In genomic region chr13:23980160-23980551, GRCh38 we compare ENCODE assay signal across 8 cellular contexts.
A peak's percentile ranks its signal among the peaks of the same experiment; 100 is the strongest.
DNase-seq lines count a peak whose midpoint lies in the region; TF ChIP-seq lines count a peak whose summit lies in the region.

No MANE protein-coding gene starts in this region.

- H3K36me3 Mint-ChIP-seq in CD4-positive, alpha-beta memory T cell = peaks cover 0 to 4% of the 10 kb centered on the region in 2 donors
- no peaks in the 10 kb centered on the region for H3K36me3 Mint-ChIP-seq in activated naive CD4-positive, alpha-beta T cell treated with anti-CD3 and anti-CD28 coated beads for 36 hours (ENCODE audit: low read depth)

- no peak overlapping the region for H4K8ac ChIP-seq in neuronal stem cell (ENCODE audit: low read depth, low read length)

- H3K27ac ChIP-seq in CD4-positive, alpha-beta memory T cell (ENCODE audit: low read depth, low read length) = peak overlapping the region; percentile 4
- H3K27ac ChIP-seq in HL-60 (replicated peaks) (no peak overlapping the region), SJCRH30 (peak overlapping the region; percentile 90), neuronal stem cell (replicated peaks; ENCODE audit: low read length) (peak overlapping the region; percentile 41), subcutaneous abdominal adipose tissue (ENCODE audit: low read depth, low read length) (peak overlapping the region; percentile 57)

- H3K4me1 Mint-ChIP-seq in CD4-positive, alpha-beta memory T cell = peaks cover 6 to 16% (median 8%) of the 10 kb centered on the region in 4 donors
- H3K4me1 Mint-ChIP-seq in activated naive CD4-positive, alpha-beta T cell treated with anti-CD3 and anti-CD28 coated beads for 36 hours (ENCODE audit: low read depth) = peaks cover 10% of the 10 kb centered on the region

- peaks cover 25% of the 10 kb centered on the region for H3K27me3 ChIP-seq in CD4-positive, alpha-beta memory T cell (ENCODE audit: insufficient read depth, low read length)
- peaks cover 47% of the 10 kb centered on the region for H3K27me3 ChIP-seq in HL-60 (ENCODE audit: insufficient read depth, poor library complexity, severe bottlenecking)
- H3K27me3 ChIP-seq in SJCRH30 = no peaks in the 10 kb centered on the region
- H3K27me3 ChIP-seq in neuronal stem cell (ENCODE audit: control insufficient read depth in 3 of 3, insufficient read depth in 3 of 3, low read depth in 1 of 3, low read length in 3 of 3) = no peaks in the 10 kb centered on the region
- peaks cover 0 to 12% (median 5%) of the 10 kb centered on the region in 5 donors for H3K27me3 ChIP-seq in subcutaneous abdominal adipose tissue (ENCODE audit: control insufficient read depth in 5 of 5, insufficient read depth in 4 of 5, low read length in 5 of 5)

- H3K9me3 ChIP-seq in CD4-positive, alpha-beta memory T cell (ENCODE audit: control insufficient read depth in 1 of 2, low read length in 2 of 2) = no peaks in the 10 kb centered on the region
- H3K9me3 ChIP-seq in SJCRH30 (replicated peaks) = no peaks in the 10 kb centered on the region
- H3K9me3 ChIP-seq in neuronal stem cell (replicated peaks in 1 of 2; ENCODE audit: control insufficient read depth in 2 of 2, insufficient read depth in 1 of 2, low read depth in 1 of 2, low read length in 2 of 2) = no peaks in the 10 kb centered on the region
- H3K9me3 ChIP-seq in subcutaneous abdominal adipose tissue (ENCODE audit: control insufficient read depth in 5 of 5, low read length in 5 of 5) = no peaks in the 10 kb centered on the region

- no peaks in the 10 kb centered on the region for H3K79me1 ChIP-seq in neuronal stem cell (ENCODE audit: low read depth, low read length)

- peak overlapping the region; percentile 79 for H3K4me2 ChIP-seq in neuronal stem cell (ENCODE audit: insufficient read depth, low read length, poor library complexity, severe bottlenecking)

- intact Hi-C loops in CD4-positive, alpha-beta memory T cell (cut with micrococcal nuclease) = loop anchor here (1.0 kb wide), 1 partner anchor 180 kb away; the partner anchor contains the start of gene SPATA13
- intact Hi-C loops in activated naive CD4-positive, alpha-beta T cell treated with anti-CD3 and anti-CD28 coated beads for 36 hours (cut with micrococcal nuclease) = no loop called here

- peaks cover 15% of the 10 kb centered on the region for H3K4me1 ChIP-seq in CD4-positive, alpha-beta memory T cell (ENCODE audit: insufficient read depth, low read length)
- H3K4me1 ChIP-seq in SJCRH30 = peaks cover 27% of the 10 kb centered on the region
- H3K4me1 ChIP-seq in neuronal stem cell (ENCODE audit: control insufficient read depth in 2 of 2, insufficient read depth in 1 of 2, low read depth in 1 of 2, low read length in 2 of 2) = peaks cover 7 to 15% of the 10 kb centered on the region in 2 donors
- peaks cover 0 to 17% (median 13%) of the 10 kb centered on the region in 5 donors for H3K4me1 ChIP-seq in subcutaneous abdominal adipose tissue (ENCODE audit: control insufficient read depth in 5 of 5, insufficient read depth in 5 of 5, low read length in 5 of 5)

- no CpG with 5 or more reads among the region's 28 CpGs for WGBS in neuronal stem cell (ENCODE audit: extremely low coverage in 2 of 2, insufficient read length in 2 of 2, insufficient replicate concordance in 1 of 2), 2 donors

- H3K14ac ChIP-seq in neuronal stem cell (ENCODE audit: low read length) = no peak overlapping the region

- peak overlapping the region; percentile 87 to 97 (median 90) for H3K4me3 Mint-ChIP-seq in CD4-positive, alpha-beta memory T cell
- peak overlapping the region; percentile 76 for H3K4me3 Mint-ChIP-seq in activated naive CD4-positive, alpha-beta T cell treated with anti-CD3 and anti-CD28 coated beads for 36 hours

- H2BK120ac ChIP-seq in neuronal stem cell (ENCODE audit: low read depth, low read length) = no peak overlapping the region

- H3K9ac ChIP-seq in neuronal stem cell (ENCODE audit: low read depth, low read length, poor library complexity) = no peak overlapping the region
- H3K9ac ChIP-seq in subcutaneous abdominal adipose tissue (ENCODE audit: low read length in 5 of 5) = peak overlapping the region in 3 of 5 donors; percentile 51 to 66 (median 64)

- H2BK5ac ChIP-seq in neuronal stem cell (ENCODE audit: low read length) = no peak overlapping the region

- no peak overlapping the region for H2AK5ac ChIP-seq in neuronal stem cell (ENCODE audit: low read depth, low read length)

- H3K4me3 ChIP-seq in CD4-positive, alpha-beta memory T cell (ENCODE audit: low read length in 2 of 2) = peak overlapping the region; percentile 42 to 60
- H3K4me3 ChIP-seq in HL-60 (replicated peaks; ENCODE audit: insufficient read depth, low read length) (peak overlapping the region; percentile 24), SJCRH30 (peak overlapping the region; percentile 64), neuronal stem cell (ENCODE audit: low read length in 2 of 2) (peak overlapping the region; percentile 78 to 85), subcutaneous abdominal adipose tissue (ENCODE audit: low read depth in 1 of 5, low read length in 5 of 5) (peak overlapping the region; percentile 68 to 82 (median 74))

- no peaks in the 10 kb centered on the region for H3K9me3 Mint-ChIP-seq in CD4-positive, alpha-beta memory T cell
- no peaks in the 10 kb centered on the region for H3K9me3 Mint-ChIP-seq in activated naive CD4-positive, alpha-beta T cell treated with anti-CD3 and anti-CD28 coated beads for 36 hours

- POLR2A ChIA-PET in CD4-positive, alpha-beta memory T cell (lab: Charles Lee; ENCODE audit: partially characterized antibody) = no interaction called here

- H3K18ac ChIP-seq in neuronal stem cell (ENCODE audit: low read length) = no peak overlapping the region

- TF ChIP-seq CTCF in GM20000 (IDR thresholded peaks at IDR 0.05; ENCODE audit: extremely low read depth, missing control alignments) (no peak), HL-60 (IDR thresholded peaks at IDR 0.05; ENCODE audit: insufficient read depth, low read length) (no peak)

- H3K27ac Mint-ChIP-seq in CD4-positive, alpha-beta memory T cell = peak overlapping the region; percentile 85 to 94 (median 93)
- H3K27ac Mint-ChIP-seq in activated naive CD4-positive, alpha-beta T cell treated with anti-CD3 and anti-CD28 coated beads for 36 hours = no peak overlapping the region

- no peak overlapping the region for H3K23ac ChIP-seq in neuronal stem cell (ENCODE audit: low read depth, low read length, poor library complexity)

- H2BK15ac ChIP-seq in neuronal stem cell (ENCODE audit: low read length) = no peak overlapping the region

- H2AFZ ChIP-seq in neuronal stem cell (ENCODE audit: low read length) = peak overlapping the region; percentile 97

- peaks cover 13 to 20% of the 10 kb centered on the region in 2 donors for H3K27me3 Mint-ChIP-seq in CD4-positive, alpha-beta memory T cell
- peaks cover 18% of the 10 kb centered on the region for H3K27me3 Mint-ChIP-seq in activated naive CD4-positive, alpha-beta T cell treated with anti-CD3 and anti-CD28 coated beads for 36 hours (ENCODE audit: low read depth)

- H2BK12ac ChIP-seq in neuronal stem cell (ENCODE audit: low read length) = no peak overlapping the region

- H3K4ac ChIP-seq in neuronal stem cell (ENCODE audit: low read length) = no peak overlapping the region

- CTCF ChIA-PET in CD4-positive, alpha-beta memory T cell (lab: Charles Lee; ENCODE audit: partially characterized antibody) = interaction anchor here (2.2 kb wide), 1 partner anchor 20 kb away, joined by 7 read pairs; no protein-coding TSS in a partner anchor
- CTCF ChIA-PET in activated naive CD4-positive, alpha-beta T cell treated with anti-CD3 and anti-CD28 coated beads for 36 hours (lab: Charles Lee) = interaction anchor here (0.7 kb wide), 1 partner anchor 64 kb away, joined by 3 read pairs; no protein-coding TSS in a partner anchor

- DNase-seq in CD4-positive, alpha-beta memory T cell = peak; percentile 84 to 87 (median 86)
- DNase-seq in GM20000 (ENCODE audit: low spot score) (peak; percentile 91), HL-60 (ENCODE audit: low read depth in 1 of 2, low spot score in 1 of 2) (peak in 1 of 2 experiments; percentile 48), SJCRH30 (peak; percentile 96 to 98), globus pallidus (ENCODE audit: low spot score) (peak; percentile 90), neuronal stem cell (ENCODE audit: low spot score) (peak; percentile 85)
- DNase-seq in activated naive CD4-positive, alpha-beta T cell treated with anti-CD3 and anti-CD28 coated beads for 36 hours = peak; percentile 84

- H3K36me3 ChIP-seq in CD4-positive, alpha-beta memory T cell (ENCODE audit: insufficient read depth, low read length) = no peaks in the 10 kb centered on the region
- H3K36me3 ChIP-seq in SJCRH30 = no peaks in the 10 kb centered on the region
- peaks cover 0 to 2% of the 10 kb centered on the region in 2 donors for H3K36me3 ChIP-seq in neuronal stem cell (replicated peaks in 1 of 2; ENCODE audit: control insufficient read depth in 2 of 2, insufficient read depth in 2 of 2, low read length in 2 of 2)
- H3K36me3 ChIP-seq in subcutaneous abdominal adipose tissue (ENCODE audit: control insufficient read depth in 5 of 5, insufficient read depth in 5 of 5, low read length in 5 of 5) = no peaks in the 10 kb centered on the region

- no peak overlapping the region for H4K91ac ChIP-seq in neuronal stem cell (ENCODE audit: low read depth, low read length, poor library complexity)

Comparison
In these comparisons a context has a peak if more than half of its experiments do, and no peak if none do; other contexts are left out.
1. H3K4me3 ChIP-seq: peak in every context shown above with its lines; median percentile 82 in neuronal stem cell; 74 in subcutaneous abdominal adipose tissue; 64 in SJCRH30; 51 in CD4-positive, alpha-beta memory T cell; 24 in HL-60.